ENCODE assay signal across 9 cellular contexts in the genomic region with DNA sequence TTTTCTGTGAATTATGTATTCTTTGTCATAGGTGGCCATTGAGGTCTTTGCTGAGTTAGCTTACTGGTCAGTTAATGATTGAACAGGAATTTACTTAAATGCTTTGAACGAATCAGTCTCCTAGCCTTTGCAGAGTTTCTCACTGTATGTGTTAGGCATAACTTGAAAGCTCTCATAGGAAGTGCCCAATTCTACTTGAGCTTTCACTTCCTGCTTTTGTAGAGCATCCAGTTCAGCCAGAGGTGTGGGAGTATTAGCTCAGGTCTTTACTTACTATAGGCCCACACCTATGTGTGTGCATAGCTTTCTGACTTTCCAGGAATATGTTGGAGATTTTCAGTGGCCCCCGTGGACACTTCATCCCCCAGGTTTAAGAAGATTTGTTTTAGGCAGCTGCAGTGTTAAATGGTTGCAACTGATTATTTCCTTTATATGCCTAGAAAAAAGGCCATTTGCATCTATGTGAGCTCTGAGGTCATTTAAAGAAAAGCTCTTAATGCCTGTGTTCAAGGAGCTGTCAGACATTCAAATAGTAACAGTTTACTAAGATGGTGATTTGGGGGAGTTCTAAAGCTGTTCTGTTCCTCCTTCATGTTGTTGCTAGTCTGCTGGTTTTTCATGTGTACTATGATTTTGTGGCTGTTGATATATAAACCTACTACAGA.
A peak's percentile ranks its signal among the peaks of the same experiment; 100 is the strongest.
DNase-seq lines count a peak whose midpoint lies in the region; ATAC-seq and TF ChIP-seq lines count a peak whose summit lies in the region.
"Had no signal": no experiment of that assay in that cellular context is flagged by ENCODE, and none has a peak within 500 bp of the region (broad histone marks: within the 10 kb centered on the region; RNA-seq: fewer than 3 reads in every experiment).

No MANE protein-coding gene starts in this region.

- no peaks in the 10 kb centered on the region for H3K27me3 ChIP-seq in Peyer's patch

- TF ChIP-seq POLR2A in NB4 (IDR thresholded peaks at IDR 0.05; ENCODE audit: extremely low read depth, insufficient read length) (no peak), Peyer's patch (IDR thresholded peaks at IDR 0.05) (no peak)

- TF ChIP-seq CTCF in NB4 (IDR thresholded peaks at IDR 0.05; ENCODE audit: low read depth, low read length) (no peak), Peyer's patch (IDR thresholded peaks at IDR 0.05) (no peak)

- DNase-seq in NB4 (ENCODE audit: low read depth) (peak; percentile 65), midbrain (lab: John Stamatoyannopoulos, UW) (peak; percentile 12), NCI-H2081 treated with DMSO at 0.1 percent for 48 hours (lab: John Stamatoyannopoulos, UW) (no peak), NCI-H446 (lab: John Stamatoyannopoulos, UW) (no peak), NCI-H187 treated with DMSO at 0.1 percent for 48 hours (lab: John Stamatoyannopoulos, UW) (no peak), Peyer's patch (no peak)
- DNase-seq: activated T-cell treated with anti-CD3 and anti-CD28 coated beads for 4 hours had no signal

- H3K9me3 ChIP-seq in Peyer's patch = no peaks in the 10 kb centered on the region

- no peaks in the 10 kb centered on the region for H3K36me3 ChIP-seq in Peyer's patch

- H3K4me3 ChIP-seq in NB4 (ENCODE audit: low read depth, low read length) (no peak overlapping the region), Peyer's patch (no peak overlapping the region)

- H3K4me1 ChIP-seq in Peyer's patch = no peaks in the 10 kb centered on the region

- H3K27ac ChIP-seq in Peyer's patch = no peak overlapping the region

- peak; percentile 99 for ATAC-seq in GM18868 (IDR thresholded peaks at IDR 0.05; ENCODE audit: unreplicated experiment)
- ATAC-seq in HG02623 (IDR thresholded peaks at IDR 0.05; ENCODE audit: unreplicated experiment) = peak; percentile 100

Comparison
In these comparisons a context has a peak if more than half of its experiments do, and no peak if none do; other contexts are left out.
1. DNase-seq: peak in NB4 (single experiment) and midbrain (single experiment); none in NCI-H2081 treated with DMSO at 0.1 percent for 48 hours (single experiment), NCI-H446 (0 of 2), NCI-H187 treated with DMSO at 0.1 percent for 48 hours (single experiment) and Peyer's patch (0 of 3).